27 cellular contexts compared by ENCODE assay signal in genomic region chr1:4059270-4059669, GRCh38.
"Had no signal": no experiment of that assay in that cellular context is flagged by ENCODE, and none has a peak within 500 bp of the region (broad histone marks: within the 10 kb centered on the region; RNA-seq: fewer than 3 reads in every experiment).

No MANE protein-coding gene starts in this region.

- H3K27ac ChIP-seq: colonic mucosa, epithelial cell of prostate, gastrocnemius medialis, heart left ventricle, hepatocyte, parathyroid adenoma, stomach, thyroid gland, upper lobe of left lung had no signal

- H3K9me3 ChIP-seq: colonic mucosa, gastrocnemius medialis, heart left ventricle, mucosa of descending colon, thyroid gland, upper lobe of left lung had no signal

- H3K27me3 Mint-ChIP-seq: dendritic cell treated with granulocyte-macrophage colony-stimulating factor and Interleukin-4, amounts not matched to agents 40 ng/mL and 50 ng/mL, for 4 days had no signal

- DNase-seq: colonic mucosa; effector CD8-positive, alpha-beta T cell; endodermal cell; foreskin fibroblast; gastrocnemius medialis; kidney; mesenchymal stem cell; mucosa of descending colon; naive B cell; stimulated activated CD4-positive, alpha-beta T cell treated with anti-CD3 and anti-CD28 coated beads, Interleukin-12 subunit alpha, Interleukin-12 subunit beta, amount 100 ng/mL, for 4 hours; stimulated activated CD4-positive, alpha-beta T cell treated with anti-CD3 and anti-CD28 coated beads, Interleukin-2, amount 100 ng/mL, for 24 hours; stimulated activated CD4-positive, alpha-beta T cell treated with anti-CD3 and anti-CD28 coated beads, Interleukin-4, amount 100 ng/mL, for 24 hours; stimulated activated naive CD4-positive, alpha-beta T cell treated with Interleukin-2 at 50 U/mL for 16 hours; stomach; thyroid gland had no signal

- H3K79me2 ChIP-seq: hepatocyte, parathyroid adenoma had no signal

- H3K36me3 ChIP-seq: colonic mucosa, gastrocnemius medialis, heart left ventricle, stomach, thyroid gland, upper lobe of left lung had no signal

- H3K4me1 ChIP-seq: colonic mucosa, gastrocnemius medialis, heart left ventricle, parathyroid adenoma, stomach, thyroid gland, upper lobe of left lung had no signal

- H3K36me3 Mint-ChIP-seq: mesothelial cell of epicardium; naive B cell; natural killer cell treated with Interleukin-12 subunit alpha and Interleukin-12 subunit beta and Interleukin-15 and Interleukin-18, amount 100 ng/mL, for 72 hours; stimulated activated effector memory CD8-positive, alpha-beta T cell treated with anti-CD3 and anti-CD28 coated beads, Interleukin-12 subunit alpha, Interleukin-12 subunit beta, amount 100 ng/mL, for 72 hours had no signal

- H3K4me1 Mint-ChIP-seq: endodermal cell; mesothelial cell of epicardium; neural crest cell; stimulated activated effector memory CD8-positive, alpha-beta T cell treated with anti-CD3 and anti-CD28 coated beads, Interleukin-12 subunit alpha, Interleukin-12 subunit beta, amount 100 ng/mL, for 72 hours had no signal

- H3K4me3 Mint-ChIP-seq: dendritic cell treated with granulocyte-macrophage colony-stimulating factor and Interleukin-4, amounts not matched to agents 40 ng/mL and 50 ng/mL, for 4 days; endodermal cell; mesothelial cell of epicardium; natural killer cell treated with Interleukin-12 subunit alpha and Interleukin-12 subunit beta and Interleukin-15 and Interleukin-18, amount 100 ng/mL, for 72 hours; neural crest cell; stimulated activated effector memory CD8-positive, alpha-beta T cell treated with anti-CD3 and anti-CD28 coated beads, Interleukin-12 subunit alpha, Interleukin-12 subunit beta, amount 100 ng/mL, for 72 hours had no signal

- H3K9me3 Mint-ChIP-seq: dendritic cell treated with granulocyte-macrophage colony-stimulating factor and Interleukin-4, amounts not matched to agents 40 ng/mL and 50 ng/mL, for 4 days; endodermal cell; mesothelial cell of epicardium; natural killer cell treated with Interleukin-12 subunit alpha and Interleukin-12 subunit beta and Interleukin-15 and Interleukin-18, amount 100 ng/mL, for 72 hours; neural crest cell; stimulated activated effector memory CD8-positive, alpha-beta T cell treated with anti-CD3 and anti-CD28 coated beads, Interleukin-12 subunit alpha, Interleukin-12 subunit beta, amount 100 ng/mL, for 72 hours had no signal

- H3K4me3 ChIP-seq: colonic mucosa, gastrocnemius medialis, heart left ventricle, hepatocyte, mucosa of descending colon, smooth muscle cell, stomach, thyroid gland, upper lobe of left lung had no signal

- H3K27me3 ChIP-seq: colonic mucosa, gastrocnemius medialis, hepatocyte, thyroid gland, upper lobe of left lung had no signal

- H3K27ac Mint-ChIP-seq: dendritic cell treated with granulocyte-macrophage colony-stimulating factor and Interleukin-4, amounts not matched to agents 40 ng/mL and 50 ng/mL, for 4 days; endodermal cell; mesothelial cell of epicardium; natural killer cell treated with Interleukin-12 subunit alpha and Interleukin-12 subunit beta and Interleukin-15 and Interleukin-18, amount 100 ng/mL, for 72 hours; progenitor cell of endocrine pancreas; stimulated activated effector memory CD8-positive, alpha-beta T cell treated with anti-CD3 and anti-CD28 coated beads, Interleukin-12 subunit alpha, Interleukin-12 subunit beta, amount 100 ng/mL, for 72 hours had no signal

- H3K4me2 ChIP-seq: hepatocyte, smooth muscle cell had no signal

- H2AFZ ChIP-seq: hepatocyte, parathyroid adenoma had no signal
